ENCODE assay signal across 18 cellular contexts in the genomic region with DNA sequence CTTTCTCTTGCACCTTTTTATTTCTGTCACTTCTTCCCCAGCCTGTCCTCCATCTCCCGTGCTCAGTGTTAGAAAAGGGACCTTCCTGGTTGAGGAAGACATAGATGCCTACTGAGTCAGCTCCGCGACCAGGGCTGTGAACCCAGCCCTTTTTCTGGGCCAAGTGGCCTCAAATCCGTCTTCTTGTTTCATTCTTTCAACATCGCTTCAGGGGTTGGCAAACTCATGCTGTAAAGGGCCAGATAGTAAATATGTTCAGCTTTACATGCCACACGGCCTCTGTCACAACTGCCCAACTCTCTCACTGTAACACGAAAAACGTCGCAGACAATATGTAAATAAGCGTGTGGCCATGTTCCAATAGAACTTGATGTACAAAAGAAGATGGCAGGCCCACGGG.
DNase-seq lines count a peak whose midpoint lies in the region; ATAC-seq, FAIRE-seq and TF ChIP-seq lines count a peak whose summit lies in the region.
"Had no signal": no experiment of that assay in that cellular context is flagged by ENCODE, and none has a peak within 500 bp of the region (broad histone marks: within the 10 kb centered on the region; RNA-seq: fewer than 3 reads in every experiment).

No MANE protein-coding gene starts in this region.

- DNase-seq in HFFc6 (no peak), bronchial epithelial cell (ENCODE audit: low read depth) (no peak), fibroblast of gingiva (ENCODE audit: low read depth) (peak; percentile 93), SW 1271 (lab: John Stamatoyannopoulos, UW) (no peak), NCI-H1105 treated with DMSO at 0.1 percent for 48 hours (lab: John Stamatoyannopoulos, UW) (no peak)
- DNase-seq: Calu3; CD8-positive, alpha-beta T cell; EL; H9; NCI-H1694 treated with DMSO at 0.1 percent for 48 hours; NK-92 treated with Interleukin-12 subunit alpha and Interleukin-12 subunit beta, amount 100 ng/mL, for 24 hours; SHP77 had no signal

- no peak for ATAC-seq in GM21360 (IDR thresholded peaks at IDR 0.05; ENCODE audit: unreplicated experiment)
- ATAC-seq: CD8-positive, alpha-beta T cell; GM12878 had no signal

- H3K4me1 Mint-ChIP-seq in HFFc6 (ENCODE audit: low read depth): peaks cover 66% of the 10 kb centered on the region

- H3K36me3 Mint-ChIP-seq in HFFc6 (ENCODE audit: low read depth): no peaks in the 10 kb centered on the region
- H3K36me3 Mint-ChIP-seq: CD8-positive, alpha-beta T cell had no signal

- no peak overlapping the region for H3K4me3 Mint-ChIP-seq in HFFc6
- H3K4me3 Mint-ChIP-seq: CD8-positive, alpha-beta T cell; H9 had no signal

- H3K36me3 ChIP-seq in bronchial epithelial cell (ENCODE audit: control insufficient read depth, insufficient read depth, low read length): no peaks in the 10 kb centered on the region
- H3K36me3 ChIP-seq: BLaER1 treated with 17β-estradiol and CSF1 and Interleukin-3, amounts not matched to agents 10 nM and 100 nM had no signal

- TF ChIP-seq CTCF in HFFc6 (IDR thresholded peaks at IDR 0.05) (no peak), bronchial epithelial cell (IDR thresholded peaks at IDR 0.05; ENCODE audit: insufficient read depth, low read length, severe bottlenecking) (no peak)

- peak overlapping the region; percentile 95 for H3K27ac Mint-ChIP-seq in HFFc6
- H3K27ac Mint-ChIP-seq: CD8-positive, alpha-beta T cell had no signal

- H3K27me3 Mint-ChIP-seq in HFFc6 (ENCODE audit: insufficient read depth): no peaks in the 10 kb centered on the region; the same call in 1 of the 2 replicates

- peak; percentile 32 for FAIRE-seq in bronchial epithelial cell (lab: Jason Lieb, UNC)
- FAIRE-seq: GM12878, RCC 7860 had no signal

- no peaks in the 10 kb centered on the region for H3K9me3 Mint-ChIP-seq in HFFc6
- H3K9me3 Mint-ChIP-seq: CD8-positive, alpha-beta T cell; H9 had no signal

- H3K27me3 ChIP-seq in bronchial epithelial cell (ENCODE audit: control insufficient read depth, insufficient read depth, low read length): no peaks in the 10 kb centered on the region
- H3K27me3 ChIP-seq: BLaER1 treated with 17β-estradiol and CSF1 and Interleukin-3, amounts not matched to agents 10 nM and 100 nM had no signal

- peak overlapping the region; percentile 93 for H3K27ac ChIP-seq in temporal lobe (ENCODE audit: low read depth, low read length)
- H3K27ac ChIP-seq: BLaER1 treated with 17β-estradiol and CSF1 and Interleukin-3, amounts not matched to agents 10 nM and 100 nM; SK-N-MC had no signal

- H3K4me3 ChIP-seq in bronchial epithelial cell (ENCODE audit: low read depth, low read length): no peak overlapping the region
- H3K4me3 ChIP-seq: BLaER1 treated with 17β-estradiol and CSF1 and Interleukin-3, amounts not matched to agents 10 nM and 100 nM; GM12878; SK-N-MC had no signal
